Comparison of ENCODE assay signal across 8 cellular contexts in genomic region chr12:3882896-3883564, GRCh38. TPM values are rescaled to one million over a fixed set of nuclear protein-coding genes. Genes with fewer than 3 reads are reported as not detected.
DNase-seq lines count a peak whose midpoint lies in the region; ATAC-seq lines count a peak whose summit lies in the region.

No MANE protein-coding gene starts in this region.

- H3K4me3 Mint-ChIP-seq in naive B cell, result no peak overlapping the region

- peaks cover 4 to 5% (median 4%) of the 10 kb centered on the region in 3 donors for H3K4me1 Mint-ChIP-seq in naive B cell

- H3K9me3 Mint-ChIP-seq in naive B cell, result no peaks in the 10 kb centered on the region

- no peak overlapping the region for H3K27ac Mint-ChIP-seq in naive B cell

- peaks cover 16 to 31% (median 20%) of the 10 kb centered on the region in 3 donors for H3K27me3 Mint-ChIP-seq in naive B cell

- H3K36me3 Mint-ChIP-seq in naive B cell, result no peaks in the 10 kb centered on the region

- ATAC-seq in naive B cell (ENCODE audit: low read depth in 2 of 2) (peak; percentile 76 to 90), HG02885 (IDR thresholded peaks at IDR 0.05; ENCODE audit: poor library complexity, unreplicated experiment) (no peak), GM18873 (IDR thresholded peaks at IDR 0.05; ENCODE audit: low FRiP score, unreplicated experiment) (no peak), GM18519 (IDR thresholded peaks at IDR 0.05; ENCODE audit: low FRiP score, unreplicated experiment) (no peak)

- DNase-seq in GF-D8 (lab: John Stamatoyannopoulos, UW), result peak; percentile 15
- DNase-seq in HPDE6-E6E7 (ENCODE audit: extremely low spot score), result peak; percentile 32
- peak; percentile 34 for DNase-seq in astrocyte of the hippocampus (ENCODE audit: low read depth, low spot score)
- no peak for DNase-seq in naive B cell
- no peak for DNase-seq in NCI-H510A (lab: John Stamatoyannopoulos, UW)

RNA-seq across cellular contexts. Expression of gene PARP11, which starts 9.8 kb away (rescaled TPM):
- polyA plus RNA-seq in naive B cell (ENCODE audit: low read depth in 6 of 6), result 10 to 100 TPM in 1 of 6 donors, 1 to 10 TPM in 5; 6.5 to 10.5 (median 8.7) TPM

Comparison
In these comparisons a context has a peak if more than half of its experiments do, and no peak if none do; other contexts are left out.
1. DNase-seq: peak in GF-D8 (single experiment), HPDE6-E6E7 (single experiment) and astrocyte of the hippocampus (single experiment); none in naive B cell (single experiment) and NCI-H510A (single experiment).
2. ATAC-seq: peak in naive B cell (2 of 2); none in HG02885 (single experiment), GM18873 (single experiment) and GM18519 (single experiment).